ENCODE assay signal across 17 cellular contexts in genomic region chr4:176153124-176153523, GRCh38. TPM values are rescaled to one million over a fixed set of nuclear protein-coding genes. Genes with fewer than 3 reads are reported as not detected.
DNase-seq lines count a peak whose midpoint lies in the region; TF ChIP-seq lines count a peak whose summit lies in the region.
"Had no signal": no experiment of that assay in that cellular context is flagged by ENCODE, and none has a peak within 500 bp of the region (broad histone marks: within the 10 kb centered on the region; RNA-seq: fewer than 3 reads in every experiment).

No MANE protein-coding gene starts in this region.

- no peak overlapping the region for H2AFZ ChIP-seq in mesenchymal stem cell (ENCODE audit: low read depth, low read length)
- H2AFZ ChIP-seq: GM23248 had no signal

- H4K91ac ChIP-seq in mesenchymal stem cell (ENCODE audit: low read length): no peak overlapping the region

- H3K27ac ChIP-seq in mesenchymal stem cell (ENCODE audit: low read length, poor library complexity, severe bottlenecking): no peak overlapping the region
- H3K27ac ChIP-seq: BLaER1, GM23248 had no signal

- H3K23ac ChIP-seq in mesenchymal stem cell (ENCODE audit: low read length in 2 of 2): no peak overlapping the region

- no peak overlapping the region for H3K4ac ChIP-seq in mesenchymal stem cell (ENCODE audit: low read depth in 1 of 2, low read length in 2 of 2)

- H2AK5ac ChIP-seq in mesenchymal stem cell (ENCODE audit: low read length, severe bottlenecking): peak overlapping the region; percentile 82

- H3K4me1 ChIP-seq in mesenchymal stem cell (ENCODE audit: control insufficient read depth, insufficient read depth, low read depth, low read length): no peaks in the 10 kb centered on the region

- H2BK5ac ChIP-seq in mesenchymal stem cell (ENCODE audit: low read depth, low read length, poor library complexity, severe bottlenecking): no peak overlapping the region

- no peak overlapping the region for H3K14ac ChIP-seq in mesenchymal stem cell (ENCODE audit: low read length in 2 of 2)

- 92% methylated on average over 3 of the region's 4 CpGs for WGBS in mesenchymal stem cell

- no peaks in the 10 kb centered on the region for H3K27me3 ChIP-seq in mesenchymal stem cell (ENCODE audit: control insufficient read depth in 1 of 2, insufficient read depth in 1 of 2, low read length in 2 of 2)
- H3K27me3 ChIP-seq: BLaER1 had no signal

- POLR2A ChIA-PET in GM10248 (lab: Yijun Ruan, JAX): no interaction called here

- H3K4me3 ChIP-seq in choroid plexus epithelial cell (ENCODE audit: low read depth, low read length) (no peak overlapping the region), mesenchymal stem cell (ENCODE audit: insufficient read depth in 1 of 2, low read depth in 1 of 2, low read length in 2 of 2) (no peak overlapping the region)
- H3K4me3 ChIP-seq: BLaER1, GM12878, GM23248 had no signal

- H3K4me2 ChIP-seq in mesenchymal stem cell (ENCODE audit: low read length, poor library complexity, severe bottlenecking): no peak overlapping the region
- H3K4me2 ChIP-seq: BLaER1 had no signal

- H2BK12ac ChIP-seq in mesenchymal stem cell (ENCODE audit: low read length in 2 of 2): no peak overlapping the region

- no peaks in the 10 kb centered on the region for H3K9me3 ChIP-seq in mesenchymal stem cell (ENCODE audit: control insufficient read depth, low read length)
- H3K9me3 ChIP-seq: BLaER1 had no signal

- no peak overlapping the region for H3K9ac ChIP-seq in mesenchymal stem cell (ENCODE audit: low read length)
- H3K9ac ChIP-seq: BLaER1, GM23248 had no signal

- TF ChIP-seq CTCF in choroid plexus epithelial cell (conservative IDR thresholded peaks at IDR 0.05; ENCODE audit: low read depth, low read length) (no peak), GM10248 (IDR thresholded peaks at IDR 0.05; ENCODE audit: control extremely low read depth, extremely low read depth, low read depth, missing control alignments) (no peak)

- H2BK120ac ChIP-seq in mesenchymal stem cell (ENCODE audit: low read depth, low read length): no peak overlapping the region

- H3K79me1 ChIP-seq in mesenchymal stem cell (replicated peaks; ENCODE audit: low read length, poor library complexity, severe bottlenecking): no peaks in the 10 kb centered on the region

- peak; percentile 60 for DNase-seq in H4 (ENCODE audit: low spot score)
- peak; percentile 68 for DNase-seq in SK-N-DZ (ENCODE audit: low spot score)
- peak; percentile 1 for DNase-seq in choroid plexus epithelial cell (ENCODE audit: low read depth)
- peak; percentile 3 for DNase-seq in mesenchymal stem cell
- DNase-seq in NCI-H748 treated with DMSO at 0.1 percent for 48 hours (lab: John Stamatoyannopoulos, UW): no peak
- DNase-seq in GM10248 (ENCODE audit: extremely low spot score): no peak
- no peak for DNase-seq in amygdala (lab: John Stamatoyannopoulos, UW)
- DNase-seq in head of caudate nucleus: no peak
- DNase-seq: 8988T; Calu3; CD8-positive, alpha-beta T cell; DMS79 treated with DMSO at 0.1 percent for 48 hours; GF-D8; GM23248 had no signal

- no peaks in the 10 kb centered on the region for H3K36me3 ChIP-seq in mesenchymal stem cell (ENCODE audit: control insufficient read depth in 1 of 2, insufficient read depth in 2 of 2, low read depth in 1 of 2, low read length in 2 of 2)
- H3K36me3 ChIP-seq: BLaER1 had no signal

- H4K8ac ChIP-seq in mesenchymal stem cell (ENCODE audit: low read length): no peak overlapping the region

- H2BK15ac ChIP-seq in mesenchymal stem cell (ENCODE audit: low read depth, poor library complexity, severe bottlenecking): no peak overlapping the region

- intact Hi-C loops in head of caudate nucleus (cut with DNase I): no loop called here

- H3K18ac ChIP-seq in mesenchymal stem cell (ENCODE audit: low read depth in 1 of 2, low read length in 2 of 2): no peak overlapping the region

- CTCF ChIA-PET in GM10248 (lab: Yijun Ruan, JAX): interaction anchor here (0.8 to 3.2 kb wide), 3 partner anchors 11 to 30 kb away, joined by 3 to 12 read pairs (median 3); no protein-coding TSS in a partner anchor

RNA-seq across cellular contexts. Expression of gene SPATA4, which starts 42.3 kb away (rescaled TPM):
- not detected in 2 replicates for total RNA-seq in H4 (2014; rRNA removed; shearing (Covaris generic))
- 0.41 and 0.45 TPM in 2 replicates for polyA plus RNA-seq in SK-N-DZ (2014; cell fraction: cytosol; rRNA removed)
- 0.70 TPM in 1 of 2 replicates, not detected in the other for polyA plus RNA-seq in SK-N-DZ (2014; cell fraction: nucleus; rRNA removed)
- 0.04 TPM for polyA plus RNA-seq in mesenchymal stem cell (2013, experiment 1 of 2)
- polyA plus RNA-seq in mesenchymal stem cell (2013, experiment 2 of 2): 0.08 TPM
- total RNA-seq: A673; Calu3; CD8-positive, alpha-beta T cell; GM12878; GM23248 had no signal
- polyA plus RNA-seq: GM12878 had no signal

Comparison
In these comparisons a context has a peak if more than half of its experiments do, and no peak if none do; other contexts are left out.
1. DNase-seq: peak in H4 (single experiment), SK-N-DZ (single experiment), choroid plexus epithelial cell (single experiment) and mesenchymal stem cell (single experiment); none in NCI-H748 treated with DMSO at 0.1 percent for 48 hours (single experiment), GM10248 (single experiment), amygdala (0 of 56) and head of caudate nucleus (0 of 42).